ENCODE assay signal across 1 cellular context in genomic region chrX:23668335-23668734, GRCh38.
TF ChIP-seq lines count a peak whose summit lies in the region.

No MANE protein-coding gene starts in this region.

TF ChIP-seq in A549, 52 proteins besides CTCF, POLR2A, EP300 and RAD21 (continued from another document):
- TF ChIP-seq REST (IDR thresholded peaks at IDR 0.05): no peak
- no peak for TF ChIP-seq ESRRA (IDR thresholded peaks at IDR 0.05; ENCODE audit: borderline replicate concordance, low read length)
- TF ChIP-seq TP53 (CRISPR knock-in tag; IDR thresholded peaks at IDR 0.05): no peak
- no peak for TF ChIP-seq HOXB13 (CRISPR knock-in tag; IDR thresholded peaks at IDR 0.05; ENCODE audit: low read depth)
